ENCODE assay signal across 10 cellular contexts in the genomic region with DNA sequence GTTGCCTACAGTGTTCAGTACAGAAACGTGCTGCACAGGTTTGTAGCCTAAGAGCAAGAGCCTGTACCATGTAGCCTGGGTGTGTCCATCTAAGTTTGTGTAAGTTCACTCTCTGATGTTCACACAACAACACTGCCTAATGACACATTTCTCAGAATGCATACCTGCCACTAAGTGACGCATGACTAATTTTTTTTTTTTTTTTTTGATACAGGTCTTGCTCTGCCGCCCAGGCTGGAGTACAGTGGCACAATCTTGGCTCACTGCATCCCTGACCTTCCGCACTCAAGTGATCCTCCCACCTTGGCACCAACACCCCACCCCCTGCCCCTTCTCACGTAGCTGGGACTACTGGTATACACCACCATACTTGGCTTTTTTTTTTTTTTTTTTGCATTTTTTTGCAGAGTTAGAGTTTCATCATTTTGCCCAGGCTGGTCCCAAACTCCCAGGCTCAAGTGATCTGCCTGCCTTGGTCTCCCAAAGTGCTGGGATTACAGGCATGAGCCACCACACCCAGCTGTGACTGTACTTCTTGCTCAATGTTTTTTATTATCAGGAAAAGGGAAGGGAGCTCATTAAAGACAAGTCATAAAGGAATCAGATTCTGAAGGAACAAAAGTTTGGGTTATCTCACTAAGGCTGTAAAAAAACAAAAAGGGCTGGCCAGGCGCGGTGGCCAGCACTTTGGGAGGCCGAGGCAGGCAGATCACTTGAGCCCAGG. TPM values are rescaled to one million over a fixed set of nuclear protein-coding genes. Genes with fewer than 3 reads are reported as not detected.
A peak's percentile ranks its signal among the peaks of the same experiment; 100 is the strongest.
DNase-seq lines count a peak whose midpoint lies in the region; ATAC-seq and TF ChIP-seq lines count a peak whose summit lies in the region.
"Had no signal": no experiment of that assay in that cellular context is flagged by ENCODE, and none has a peak within 500 bp of the region (broad histone marks: within the 10 kb centered on the region; RNA-seq: fewer than 3 reads in every experiment).

No MANE protein-coding gene starts in this region.

- no peaks in the 10 kb centered on the region for H3K27me3 Mint-ChIP-seq in MCF 10A (ENCODE audit: insufficient read depth, unreplicated experiment)

- H3K36me3 Mint-ChIP-seq in MCF 10A (ENCODE audit: insufficient read depth, unreplicated experiment) = peaks cover 9% of the 10 kb centered on the region

- H3K9me3 ChIP-seq in breast epithelium (no peaks in the 10 kb centered on the region), mucosa of descending colon (no peaks in the 10 kb centered on the region), aorta (ENCODE audit: control insufficient read depth, low read length) (no peaks in the 10 kb centered on the region), SK-N-SH (no peaks in the 10 kb centered on the region)

- peak overlapping the region; percentile 13 for H3K4me3 Mint-ChIP-seq in MCF 10A (ENCODE audit: unreplicated experiment)
- H3K4me3 Mint-ChIP-seq: activated T-cell treated with anti-CD3 and anti-CD28 coated beads, Interleukin-2, amount 50 U/mL, for 4 hours had no signal

- no peaks in the 10 kb centered on the region for H3K9me3 Mint-ChIP-seq in MCF 10A (ENCODE audit: unreplicated experiment)
- H3K9me3 Mint-ChIP-seq: activated T-cell treated with anti-CD3 and anti-CD28 coated beads, Interleukin-2, amount 50 U/mL, for 4 hours had no signal

- CTCF ChIA-PET in MCF 10A (lab: Yijun Ruan, JAX) = interaction anchor here (0.6 to 1.4 kb wide), 7 partner anchors 9 to 92 kb away, joined by 3 to 5 read pairs (median 3); no protein-coding TSS in a partner anchor
- CTCF ChIA-PET in SK-N-SH (lab: Yijun Ruan, JAX) = interaction anchor here (0.9 to 1.2 kb wide), 3 partner anchors 11 to 356 kb away, joined by 3 to 8 read pairs (median 3); a partner anchor contains a TSS

- no peak overlapping the region for H2AK5ac ChIP-seq in mesendoderm (ENCODE audit: low read length)

- H3K79me2 ChIP-seq in SK-N-SH (ENCODE audit: insufficient read depth) = no peaks in the 10 kb centered on the region
- H3K79me2 ChIP-seq in mesendoderm (ENCODE audit: control insufficient read depth, insufficient read depth, low read length) = no peaks in the 10 kb centered on the region

- TF ChIP-seq POLR2A in breast epithelium (IDR thresholded peaks at IDR 0.05) = no peak

- no TSS peak for BruUV-seq in MCF 10A (replicated peaks; lab: Mats Ljungman, UMichigan)

- WGBS in aorta, 2 donors = 70 to 74% methylated on average over 8 of the region's 8 CpGs
- 67% methylated on average over 8 of the region's 8 CpGs for WGBS in SK-N-SH (ENCODE audit: low lambda C conversion rate)
- WGBS in mesendoderm (ENCODE audit: extremely low coverage, insufficient coverage, low lambda C conversion rate) = no CpG with 5 or more reads among the region's 8 CpGs

- no peak overlapping the region for H2BK15ac ChIP-seq in mesendoderm (replicated peaks; ENCODE audit: low read depth)

- intact Hi-C loops in MCF 10A (cut with micrococcal nuclease) = loop anchor here (2.0 kb wide), 1 partner anchor 57 kb away; no protein-coding TSS in a partner anchor
- intact Hi-C loops in breast epithelium (cut with DNase I; ENCODE audit: low total_unique reads) = no loop called here
- intact Hi-C loops in mucosa of descending colon (cut with DNase I, micrococcal nuclease) = no loop called here
- intact Hi-C loops in aorta (cut with DNase I) = no loop called here

- no peak for TF ChIP-seq EP300 in SK-N-SH (IDR thresholded peaks at IDR 0.05; ENCODE audit: borderline replicate concordance in 1 of 2, low read depth in 1 of 2, low read length in 1 of 2)

- no peak overlapping the region for H3K18ac ChIP-seq in mesendoderm (ENCODE audit: low read length)

- H3K4me1 ChIP-seq in breast epithelium = no peaks in the 10 kb centered on the region
- peaks cover 33% of the 10 kb centered on the region for H3K4me1 ChIP-seq in mucosa of descending colon (ENCODE audit: low read depth)
- no peaks in the 10 kb centered on the region for H3K4me1 ChIP-seq in aorta (ENCODE audit: control insufficient read depth in 1 of 2, insufficient read depth in 2 of 2, low read length in 2 of 2)
- no peaks in the 10 kb centered on the region for H3K4me1 ChIP-seq in SK-N-SH (ENCODE audit: control insufficient read depth in 1 of 2, insufficient read depth in 2 of 2, low read depth in 1 of 2, low read length in 1 of 2)
- H3K4me1 ChIP-seq in mesendoderm (ENCODE audit: control insufficient read depth, low read depth, low read length) = no peaks in the 10 kb centered on the region

- H4K5ac ChIP-seq in mesendoderm (ENCODE audit: low read length) = no peak overlapping the region

- peak; percentile 86 for DNase-seq in MCF 10A (ENCODE audit: unreplicated experiment)
- DNase-seq in breast epithelium (ENCODE audit: low spot score in 2 of 2) = no peak
- DNase-seq in epithelial cell of proximal tubule (ENCODE audit: low read depth) = peak; percentile 80
- peak; percentile 53 to 69 (median 63) for DNase-seq in mucosa of descending colon
- peak in 1 of 2 donors; percentile 46 for DNase-seq in aorta
- no peak for DNase-seq in NCI-H2029 treated with DMSO at 0.1 percent for 48 hours (lab: John Stamatoyannopoulos, UW)
- DNase-seq in SK-N-SH = no peak
- DNase-seq in mesendoderm = no peak
- DNase-seq: activated T-cell treated with anti-CD3 and anti-CD28 coated beads, Interleukin-2, amount 50 U/mL, for 4 hours had no signal

- peaks cover 19% of the 10 kb centered on the region for H3K4me1 Mint-ChIP-seq in MCF 10A (ENCODE audit: insufficient read depth, unreplicated experiment)

- no peak for TF ChIP-seq CTCF in MCF 10A (IDR thresholded peaks at IDR 0.05; ENCODE audit: unreplicated experiment)
- TF ChIP-seq CTCF in breast epithelium (IDR thresholded peaks at IDR 0.05) = no peak
- no peak for TF ChIP-seq CTCF in epithelial cell of proximal tubule (conservative IDR thresholded peaks at IDR 0.05; ENCODE audit: low read depth, low read length)
- no peak for TF ChIP-seq CTCF in mucosa of descending colon (IDR thresholded peaks at IDR 0.05)
- no peak for TF ChIP-seq CTCF in SK-N-SH (IDR thresholded peaks at IDR 0.05)

- peak overlapping the region; percentile 98 for H3K27ac Mint-ChIP-seq in MCF 10A (ENCODE audit: low read depth, unreplicated experiment)

- peaks cover 6% of the 10 kb centered on the region for H3F3A ChIP-seq in SK-N-SH (replicated peaks; ENCODE audit: insufficient read depth)

- H3K56ac ChIP-seq in mesendoderm (ENCODE audit: low read length) = no peak overlapping the region

- H4K20me1 ChIP-seq in SK-N-SH (ENCODE audit: insufficient read depth) = no peaks in the 10 kb centered on the region

- TF ChIP-seq RAD21 in SK-N-SH (IDR thresholded peaks at IDR 0.05; ENCODE audit: low read length) = no peak

- H2BK120ac ChIP-seq in mesendoderm (ENCODE audit: low read depth, low read length) = no peak overlapping the region

- POLR2A ChIA-PET in MCF 10A (lab: Yijun Ruan, JAX) (interaction anchor here (0.6 to 2.5 kb wide), 14 partner anchors 11 to 378 kb away, joined by 3 to 26 read pairs (median 3); a partner anchor contains a TSS), SK-N-SH (lab: Yijun Ruan, JAX) (no interaction called here)

- H3K27me3 ChIP-seq in breast epithelium = no peaks in the 10 kb centered on the region
- H3K27me3 ChIP-seq in aorta (ENCODE audit: control insufficient read depth in 1 of 2, insufficient read depth in 2 of 2, low read length in 1 of 2) = no peaks in the 10 kb centered on the region
- no peaks in the 10 kb centered on the region for H3K27me3 ChIP-seq in SK-N-SH (ENCODE audit: insufficient read depth)
- no peaks in the 10 kb centered on the region for H3K27me3 ChIP-seq in mesendoderm (ENCODE audit: insufficient read depth, low read length, poor library complexity)

- H3K9ac ChIP-seq in SK-N-SH = no peak overlapping the region
- H3K9ac ChIP-seq in mesendoderm (ENCODE audit: low read length) = no peak overlapping the region

- peak overlapping the region in 1 of 2 donors; percentile 35 for H3K27ac ChIP-seq in breast epithelium
- no peak overlapping the region for H3K27ac ChIP-seq in aorta (ENCODE audit: low read depth in 1 of 2, low read length in 2 of 2)
- H3K27ac ChIP-seq in SK-N-SH (ENCODE audit: low read depth in 2 of 2, low read length in 1 of 2) = no peak overlapping the region
- H3K27ac ChIP-seq in mesendoderm (ENCODE audit: low read depth, low read length) = no peak overlapping the region

- no peak overlapping the region for H4K8ac ChIP-seq in mesendoderm (ENCODE audit: low read depth, low read length)

- no peak overlapping the region for H3K4ac ChIP-seq in mesendoderm (ENCODE audit: low read depth, low read length)

- no peak overlapping the region for H3K4me2 ChIP-seq in SK-N-SH
- no peak overlapping the region for H3K4me2 ChIP-seq in mesendoderm (ENCODE audit: low read length)

- H3K23ac ChIP-seq in mesendoderm (ENCODE audit: low read length) = no peak overlapping the region

- peak; percentile 75 for ATAC-seq in mucosa of descending colon
- ATAC-seq in aorta (ENCODE audit: low FRiP score) = peak; percentile 57
- ATAC-seq: activated T-cell treated with anti-CD3 and anti-CD28 coated beads, Interleukin-2, amount 50 U/mL, for 4 hours had no signal

- H2AFZ ChIP-seq in SK-N-SH (ENCODE audit: low read depth) = no peak overlapping the region

- H3K9me2 ChIP-seq in SK-N-SH = no peaks in the 10 kb centered on the region

- no peak overlapping the region for H2BK5ac ChIP-seq in mesendoderm (ENCODE audit: low read length)

- H3K79me1 ChIP-seq in mesendoderm (ENCODE audit: low read length) = no peaks in the 10 kb centered on the region

- H3K4me3 ChIP-seq in breast epithelium = no peak overlapping the region
- H3K4me3 ChIP-seq in epithelial cell of proximal tubule (ENCODE audit: low read depth, low read length) = no peak overlapping the region
- H3K4me3 ChIP-seq in mucosa of descending colon = no peak overlapping the region
- H3K4me3 ChIP-seq in aorta (ENCODE audit: low read length in 2 of 2) = no peak overlapping the region
- no peak overlapping the region for H3K4me3 ChIP-seq in SK-N-SH (ENCODE audit: low read depth in 2 of 2, low read length in 1 of 2)
- no peak overlapping the region for H3K4me3 ChIP-seq in mesendoderm (ENCODE audit: low read length)

- H3K36me3 ChIP-seq in breast epithelium (no peaks in the 10 kb centered on the region), mucosa of descending colon (ENCODE audit: low read depth) (no peaks in the 10 kb centered on the region), aorta (ENCODE audit: control insufficient read depth in 1 of 2, insufficient read depth in 2 of 2, low read length in 1 of 2) (no peaks in the 10 kb centered on the region), SK-N-SH (replicated peaks in 1 of 2; ENCODE audit: control insufficient read depth in 1 of 2, insufficient read depth in 2 of 2, low read length in 1 of 2) (no peaks in the 10 kb centered on the region), mesendoderm (ENCODE audit: control insufficient read depth, insufficient read depth, low read length) (no peaks in the 10 kb centered on the region)

RNA-seq across cellular contexts. Expression of a gene that starts 10.0 kb away (rescaled TPM):
- total RNA-seq in MCF 10A (2022) = 82.7 and 91.1 TPM in 2 replicates
- total RNA-seq in breast epithelium = 100 to 1,000 TPM in 1 of 3 donors, 10 to 100 TPM in 2; 64.0 to 110 (median 98.0) TPM
- 68.4 and 83.5 TPM in 2 replicates for total RNA-seq in epithelial cell of proximal tubule
- 100 to 1,000 TPM in 1 of 3 donors, 10 to 100 TPM in 2; 77.6 to 106 (median 84.4) TPM for total RNA-seq in mucosa of descending colon
- total RNA-seq in aorta = 100 to 1,000 TPM in 1 of 2 donors, 10 to 100 TPM in 1; 95.8 to 101 TPM
- polyA plus RNA-seq in aorta = 10 to 100 TPM; 18.4 to 31.9 TPM
- polyA plus RNA-seq in SK-N-SH (2012; rRNA removed) = 59.7 and 61.6 TPM in 2 replicates
- 30.0 and 41.9 TPM in 2 replicates for polyA plus RNA-seq in SK-N-SH (2012; cell fraction: cytosol; rRNA removed)
- polyA plus RNA-seq in SK-N-SH (2012; cell fraction: nucleus; rRNA removed) = 160 and 189 TPM in 2 replicates
- polyA plus RNA-seq in mesendoderm (2013, experiment 1 of 2) = 49.9 TPM
- polyA plus RNA-seq in mesendoderm (2013, experiment 2 of 2) = 48.4 TPM

RNA-seq across cellular contexts. Expression of a gene that starts 16.6 kb away (rescaled TPM):
- not detected in 2 replicates for total RNA-seq in MCF 10A (2022)
- total RNA-seq in breast epithelium = not detected
- not detected in 2 replicates for total RNA-seq in epithelial cell of proximal tubule
- total RNA-seq in mucosa of descending colon = not detected
- not detected for total RNA-seq in aorta
- polyA plus RNA-seq in aorta = not detected
- not detected in 2 replicates for polyA plus RNA-seq in SK-N-SH (2012; rRNA removed)
- not detected in 2 replicates for polyA plus RNA-seq in SK-N-SH (2012; cell fraction: cytosol; rRNA removed)
- polyA plus RNA-seq in SK-N-SH (2012; cell fraction: nucleus; rRNA removed) = not detected in 2 replicates
- polyA plus RNA-seq in mesendoderm (2013, experiment 1 of 2) = not detected
- not detected for polyA plus RNA-seq in mesendoderm (2013, experiment 2 of 2)
- total RNA-seq: activated T-cell treated with anti-CD3 and anti-CD28 coated beads, Interleukin-2, amount 50 U/mL, for 4 hours; T-helper 1 cell treated with Interleukin-12 subunit alpha and Interleukin-12 subunit beta and Interleukin-4 antibody, amounts not matched to agents 30 ng/mL and 1 ng/mL, for 36 hours had no signal

RNA-seq across cellular contexts. Expression of a gene that starts 27.1 kb away (rescaled TPM):
- total RNA-seq in MCF 10A (2022) (not detected in 2 replicates), breast epithelium (1 to 10 TPM in 1 of 3 donors, under 1 TPM in 1, not detected in 1; 0.66 to 1.0 TPM), epithelial cell of proximal tubule (0.17 TPM in 1 of 2 replicates, not detected in the other), mucosa of descending colon (10 to 100 TPM; 16.7 to 29.1 (median 26.1) TPM), aorta (1 to 10 TPM in 1 of 2 donors, under 1 TPM in 1; 0.68 to 4.8 TPM)
- polyA plus RNA-seq in aorta (1 to 10 TPM in 1 of 2 donors, not detected in 1; 7.4 TPM), SK-N-SH (2012; rRNA removed) (0.21 and 0.46 TPM in 2 replicates)
- polyA plus RNA-seq in SK-N-SH (2012; cell fraction: cytosol; rRNA removed) = 0.04 and 0.08 TPM in 2 replicates
- polyA plus RNA-seq in SK-N-SH (2012; cell fraction: nucleus; rRNA removed) = 0.72 and 0.73 TPM in 2 replicates
- 0.10 TPM for polyA plus RNA-seq in mesendoderm (2013, experiment 1 of 2)
- polyA plus RNA-seq in mesendoderm (2013, experiment 2 of 2) = not detected
- total RNA-seq: activated T-cell treated with anti-CD3 and anti-CD28 coated beads, Interleukin-2, amount 50 U/mL, for 4 hours; T-helper 1 cell treated with Interleukin-12 subunit alpha and Interleukin-12 subunit beta and Interleukin-4 antibody, amounts not matched to agents 30 ng/mL and 1 ng/mL, for 36 hours had no signal

RNA-seq across cellular contexts. Expression of a gene that starts 55.9 kb away (rescaled TPM):
- total RNA-seq in MCF 10A (2022) = 17.9 and 19.1 TPM in 2 replicates
- 10 to 100 TPM; 43.6 to 76.5 (median 60.0) TPM for total RNA-seq in breast epithelium
- 58.5 and 155 TPM in 2 replicates for total RNA-seq in epithelial cell of proximal tubule
- total RNA-seq in mucosa of descending colon = 10 to 100 TPM; 22.0 to 67.4 (median 40.2) TPM
- 100 to 1,000 TPM in 1 of 2 donors, 10 to 100 TPM in 1; 87.3 to 219 TPM for total RNA-seq in aorta
- polyA plus RNA-seq in aorta = 10 to 100 TPM; 26.8 to 90.8 TPM
- 11.8 and 16.0 TPM in 2 replicates for polyA plus RNA-seq in SK-N-SH (2012; rRNA removed)
- 4.8 and 7.6 TPM in 2 replicates for polyA plus RNA-seq in SK-N-SH (2012; cell fraction: cytosol; rRNA removed)
- 31.4 and 61.9 TPM in 2 replicates for polyA plus RNA-seq in SK-N-SH (2012; cell fraction: nucleus; rRNA removed)
- polyA plus RNA-seq in mesendoderm (2013, experiment 1 of 2) = 30.9 TPM
- 29.3 TPM for polyA plus RNA-seq in mesendoderm (2013, experiment 2 of 2)

Comparison
In these comparisons a context has a peak if more than half of its experiments do, and no peak if none do; other contexts are left out.
1. DNase-seq: peak in MCF 10A (single experiment), epithelial cell of proximal tubule (single experiment) and mucosa of descending colon (3 of 3); none in breast epithelium (0 of 2), NCI-H2029 treated with DMSO at 0.1 percent for 48 hours (single experiment), SK-N-SH (single experiment) and mesendoderm (single experiment).